Comparison of ENCODE assay signal across 9 cellular contexts in genomic region chr19:9848060-9848459, GRCh38. TPM values are rescaled to one million over a fixed set of nuclear protein-coding genes. Genes with fewer than 3 reads are reported as not detected.
DNase-seq lines count a peak whose midpoint lies in the region; FAIRE-seq and TF ChIP-seq lines count a peak whose summit lies in the region.
"Had no signal": no experiment of that assay in that cellular context is flagged by ENCODE, and none has a peak within 500 bp of the region (broad histone marks: within the 10 kb centered on the region; RNA-seq: fewer than 3 reads in every experiment).

No MANE protein-coding gene starts in this region.

- H3K4me1 ChIP-seq in spleen: peaks cover 0 to 9% (median 0%) of the 10 kb centered on the region in 6 donors

- WGBS in spleen, 5 donors: 75 to 90% (median 86%) methylated on average over 2 to 4 of the region's 4 CpGs; no CpG with 5 or more reads in 1 of the 5 donors

- intact Hi-C loops in spleen (cut with DNase I; ENCODE audit: low total_unique reads): no loop called here

- peak in 6 of 11 experiments; percentile 3 to 55 (median 30) for TF ChIP-seq CTCF in spleen (IDR thresholded peaks at IDR 0.05 in 8 of 11, conservative IDR thresholded peaks at IDR 0.05 in 3 of 11)

- H3K36me3 ChIP-seq in spleen: peaks cover 0 to 96% (median 59%) of the 10 kb centered on the region in 6 donors

- H3K27ac ChIP-seq in spleen: peak overlapping the region in 1 of 8 donors; percentile 11

- peak; percentile 27 for DNase-seq in DMS53 (lab: John Stamatoyannopoulos, UW)
- no peak for DNase-seq in DMS53 treated with DMSO at 0.1 percent for 48 hours (lab: John Stamatoyannopoulos, UW; ENCODE audit: unreplicated experiment)
- DNase-seq in T follicular helper cell (ENCODE audit: low read depth): peak; percentile 18
- peak; percentile 56 for DNase-seq in ecto neural progenitor cell (ENCODE audit: low spot score)
- DNase-seq in spleen: no peak
- no peak for DNase-seq in effector CD8-positive, alpha-beta T cell (lab: John Stamatoyannopoulos, UW)
- no peak for DNase-seq in RCC 7860 (ENCODE audit: low spot score)
- DNase-seq in frontal cortex (ENCODE audit: low spot score in 2 of 2): no peak

- H3K9me3 ChIP-seq in spleen: peaks cover 0 to 11% (median 9%) of the 10 kb centered on the region in 8 donors

- no peak overlapping the region for H3K4me3 ChIP-seq in spleen

- no peaks in the 10 kb centered on the region for H3K27me3 ChIP-seq in spleen (replicated peaks in 1 of 7)

- FAIRE-seq in RCC 7860 (lab: Jason Lieb, UNC): no peak
- FAIRE-seq in frontal cortex (lab: Jason Lieb, UNC): no peak
- FAIRE-seq: A204.1 had no signal

- TF ChIP-seq POLR2A in spleen (IDR thresholded peaks at IDR 0.05): no peak

RNA-seq across cellular contexts. Expression of gene PIN1, which starts 12.9 kb away (rescaled TPM):
- total RNA-seq in spleen (10 to 100 TPM; 37.7 to 53.2 (median 46.8) TPM), frontal cortex (67.3 TPM)
- 10 to 100 TPM; 60.8 to 86.1 (median 77.7) TPM for polyA plus RNA-seq in spleen

RNA-seq across cellular contexts. Expression of gene UBL5, which starts 20.3 kb away (rescaled TPM):
- total RNA-seq in spleen: 100 to 1,000 TPM; 180 to 286 (median 224) TPM
- polyA plus RNA-seq in spleen: 100 to 1,000 TPM; 615 to 778 (median 743) TPM
- 97.4 TPM for total RNA-seq in frontal cortex

RNA-seq across cellular contexts. Expression of gene FBXL12, which starts 29.2 kb away (rescaled TPM):
- total RNA-seq in spleen (10 to 100 TPM; 19.8 to 31.9 (median 22.9) TPM), frontal cortex (6.5 TPM)
- 10 to 100 TPM; 14.5 to 18.1 (median 16.0) TPM for polyA plus RNA-seq in spleen

Comparison
In these comparisons a context has a peak if more than half of its experiments do, and no peak if none do; other contexts are left out.
1. DNase-seq: peak in DMS53 (single experiment), T follicular helper cell (single experiment) and ecto neural progenitor cell (single experiment); none in DMS53 treated with DMSO at 0.1 percent for 48 hours (single experiment), spleen (single experiment), effector CD8-positive, alpha-beta T cell (single experiment), RCC 7860 (single experiment) and frontal cortex (0 of 2).